19 cellular contexts compared by ENCODE assay signal in the genomic region with DNA sequence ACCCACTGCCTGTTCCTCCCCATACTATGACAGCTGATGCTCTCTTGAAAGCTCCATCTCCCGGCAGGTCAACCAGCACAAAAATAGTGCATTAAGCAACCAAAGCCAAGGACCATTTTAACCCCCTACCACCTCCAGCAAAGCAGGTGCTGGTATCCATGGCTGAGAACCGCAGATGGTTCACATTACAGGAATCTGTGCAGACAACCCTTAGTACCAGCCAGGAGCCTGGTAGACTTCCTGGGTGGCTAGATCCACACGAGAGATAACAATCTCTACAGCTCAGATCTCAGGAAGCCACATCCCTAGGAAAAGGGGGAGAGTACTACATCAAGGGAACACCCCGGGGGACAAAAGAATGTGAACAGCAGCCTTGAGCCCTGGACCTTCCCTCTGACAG.
"Had no signal": no experiment of that assay in that cellular context is flagged by ENCODE, and none has a peak within 500 bp of the region (broad histone marks: within the 10 kb centered on the region; RNA-seq: fewer than 3 reads in every experiment).

No MANE protein-coding gene starts in this region.

- H3K27me3 ChIP-seq: esophagus muscularis mucosa, foreskin keratinocyte, gastroesophageal sphincter, heart left ventricle, hepatocyte, left lung had no signal

- H3K4me1 ChIP-seq: esophagus muscularis mucosa, foreskin keratinocyte, gastroesophageal sphincter, heart left ventricle, left lung, lower lobe of right lung had no signal

- H3K9me3 ChIP-seq: esophagus muscularis mucosa, gastroesophageal sphincter, lower lobe of right lung, mucosa of descending colon had no signal

- ATAC-seq: foreskin keratinocyte, gastroesophageal sphincter, heart left ventricle, left cardiac atrium, left lung, left ventricle myocardium superior, lower lobe of right lung, mucosa of descending colon had no signal

- H3K4me3 ChIP-seq: coronary artery, dorsolateral prefrontal cortex, esophagus muscularis mucosa, gastroesophageal sphincter, heart left ventricle, hepatocyte, left lung, lower lobe of right lung, mucosa of descending colon had no signal

- DNase-seq: dermis blood vessel endothelial cell; dorsolateral prefrontal cortex; effector CD4-positive, alpha-beta T cell; effector memory CD4-positive, alpha-beta T cell; foreskin keratinocyte; heart left ventricle; hypothalamus; immature natural killer cell; left cardiac atrium; left lung; left ventricle myocardium superior; lower lobe of right lung; mesenchymal stem cell; mucosa of descending colon; naive B cell had no signal

- H3K4me2 ChIP-seq: hepatocyte had no signal

- H3K36me3 ChIP-seq: esophagus muscularis mucosa, gastroesophageal sphincter, heart left ventricle, left lung, lower lobe of right lung had no signal

- H2AFZ ChIP-seq: hepatocyte had no signal

- H3K79me2 ChIP-seq: hepatocyte had no signal

- H3K27ac ChIP-seq: coronary artery, dorsolateral prefrontal cortex, esophagus muscularis mucosa, foreskin keratinocyte, gastroesophageal sphincter, heart left ventricle, hepatocyte, left lung, lower lobe of right lung had no signal
